ENCODE assay signal across 1 cellular context in genomic region chr2:96764253-96764637, GRCh38.
A peak's percentile ranks its signal among the peaks of the same experiment; 100 is the strongest.
TF ChIP-seq lines count a peak whose summit lies in the region.

No MANE protein-coding gene starts in this region.

TF ChIP-seq in HepG2, 621 proteins besides CTCF, POLR2A, EP300 and RAD21:
- 0 out of 2 replicates have a peak, but pooled peaks have one; percentile 32 for TF ChIP-seq SP4 (CRISPR knock-in tag; IDR thresholded peaks at IDR 0.05)
- TF ChIP-seq SOX6 (IDR thresholded peaks at IDR 0.05), result no peak
- no peak for TF ChIP-seq SOX6 (CRISPR knock-in tag; IDR thresholded peaks at IDR 0.05)
- TF ChIP-seq ZNF687 (CRISPR knock-in tag; IDR thresholded peaks at IDR 0.05), result peak; percentile 30; the same call in 1 of the 2 replicates
- 0 out of 2 replicates have a peak, but pooled peaks have one; percentile 38 for TF ChIP-seq ZNF569 (CRISPR knock-in tag; IDR thresholded peaks at IDR 0.05; ENCODE audit: borderline replicate concordance)
- 0 out of 2 replicates have a peak, but pooled peaks have one; percentile 6 for TF ChIP-seq ZMYM4 (CRISPR knock-in tag; IDR thresholded peaks at IDR 0.05)
- TF ChIP-seq ZFY (CRISPR knock-in tag; IDR thresholded peaks at IDR 0.05), result 0 out of 2 replicates have a peak, but pooled peaks have one; percentile 2
- no peak for TF ChIP-seq ZFP36L2 (CRISPR knock-in tag; IDR thresholded peaks at IDR 0.05)
- TF ChIP-seq ZNF382 (CRISPR knock-in tag; IDR thresholded peaks at IDR 0.05; ENCODE audit: borderline replicate concordance), result no peak
- no peak for TF ChIP-seq ZNF546 (CRISPR knock-in tag; conservative IDR thresholded peaks at IDR 0.05)
